8 cellular contexts compared by ENCODE assay signal in genomic region chr7:74173491-74173865, GRCh38.
A peak's percentile ranks its signal among the peaks of the same experiment; 100 is the strongest.
DNase-seq lines count a peak whose midpoint lies in the region; ATAC-seq and TF ChIP-seq lines count a peak whose summit lies in the region.

No MANE protein-coding gene starts in this region.

- no peaks in the 10 kb centered on the region for H3K27me3 Mint-ChIP-seq in nephron (ENCODE audit: low read depth)

- TF ChIP-seq CTCF in Loucy (conservative IDR thresholded peaks at IDR 0.05; ENCODE audit: low read length) = no peak
- TF ChIP-seq CTCF in nephron (IDR thresholded peaks at IDR 0.05; ENCODE audit: unreplicated experiment in 3 of 3) = no peak

- no peaks in the 10 kb centered on the region for H3F3A ChIP-seq in Loucy (ENCODE audit: low read depth)

- H3K79me2 ChIP-seq in Loucy (ENCODE audit: insufficient read depth, low read length) = peaks cover 58% of the 10 kb centered on the region

- peak overlapping the region; percentile 93 for H2AFZ ChIP-seq in Loucy (ENCODE audit: low read length)

- peaks cover 35% of the 10 kb centered on the region for H3K4me1 ChIP-seq in Loucy (ENCODE audit: insufficient read depth, low read length, poor library complexity, severe bottlenecking)

- H3K9me2 ChIP-seq in Loucy (replicated peaks; ENCODE audit: low read depth, low read length) = no peaks in the 10 kb centered on the region

- peaks cover under 1% of the 10 kb centered on the region; the same call in 1 of the 2 replicates for H3K36me3 ChIP-seq in Loucy (ENCODE audit: insufficient read depth, low read length)

- peak overlapping the region; percentile 87 to 97 (median 97) for H3K27ac Mint-ChIP-seq in nephron

- peaks cover 12% of the 10 kb centered on the region for H3K36me3 Mint-ChIP-seq in nephron (ENCODE audit: low read depth)

- H4K20me1 ChIP-seq in Loucy (ENCODE audit: insufficient read depth, low read length, poor library complexity, severe bottlenecking) = peaks cover 39% of the 10 kb centered on the region

- no peak for DNase-seq in NCI-H1048 (lab: John Stamatoyannopoulos, UW)
- DNase-seq in NCI-H1930 (lab: John Stamatoyannopoulos, UW) = no peak
- DNase-seq in activated CD4-positive, alpha-beta T cell treated with anti-CD3 and anti-CD28 coated beads, Interleukin-2, amount 50 U/mL, for 48 hours = no peak

- peak overlapping the region; percentile 97 for H3K9ac ChIP-seq in Loucy (ENCODE audit: low read depth, low read length, poor library complexity, severe bottlenecking)

- H3K4me2 ChIP-seq in Loucy (ENCODE audit: low read depth, low read length, poor library complexity, severe bottlenecking) = peak overlapping the region; percentile 87

- peaks cover 41% of the 10 kb centered on the region for H3K4me1 Mint-ChIP-seq in nephron

- no peaks in the 10 kb centered on the region for H3K9me3 Mint-ChIP-seq in nephron

- peak overlapping the region; percentile 94 for H3K27ac ChIP-seq in cingulate gyrus (ENCODE audit: low read depth, low read length)

- ATAC-seq in GM18511 (IDR thresholded peaks at IDR 0.05; ENCODE audit: unreplicated experiment) = peak; percentile 19
- ATAC-seq in GM18858 (IDR thresholded peaks at IDR 0.05; ENCODE audit: unreplicated experiment) = no peak

- H3K4me3 ChIP-seq in Loucy (ENCODE audit: low read length, poor library complexity, severe bottlenecking) = peak overlapping the region; percentile 98

- H3K9me3 ChIP-seq in Loucy (ENCODE audit: insufficient read depth, low read depth, low read length) = no peaks in the 10 kb centered on the region

- H3K4me3 Mint-ChIP-seq in nephron = peak overlapping the region; percentile 92 to 96 (median 95)

- no peaks in the 10 kb centered on the region for H3K27me3 ChIP-seq in Loucy (ENCODE audit: insufficient read depth, low read length, poor library complexity, severe bottlenecking)
